Comparison of ENCODE assay signal across 1 cellular context in the genomic region with DNA sequence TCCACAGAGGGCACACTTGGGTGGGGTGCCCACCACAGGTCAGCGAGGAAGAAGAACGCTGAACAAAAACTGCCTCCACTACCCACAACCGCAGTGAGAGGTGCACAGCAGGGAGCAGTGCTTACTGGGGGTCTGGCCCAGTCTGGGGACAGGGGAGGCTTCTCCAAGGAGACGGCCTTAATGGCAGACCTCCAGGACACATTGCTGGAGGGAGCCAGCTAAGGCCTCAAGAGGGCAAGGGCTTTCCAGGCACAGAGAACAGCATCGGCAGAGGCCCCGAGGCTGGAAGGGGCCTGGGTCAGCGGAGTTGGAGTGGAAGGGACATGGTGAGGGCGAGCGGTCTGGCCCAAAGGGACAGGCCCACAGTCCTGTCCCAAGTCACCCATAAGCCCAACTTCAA.
TF ChIP-seq lines count a peak whose summit lies in the region.

No MANE protein-coding gene starts in this region.

TF ChIP-seq in IMR-90, 13 proteins besides CTCF, POLR2A, EP300 and RAD21:
- TF ChIP-seq SMC3 (IDR thresholded peaks at IDR 0.05; ENCODE audit: low read depth, low read length) (no peak), MAFK (IDR thresholded peaks at IDR 0.05; ENCODE audit: low read depth, low read length) (no peak), CHD1 (IDR thresholded peaks at IDR 0.05; ENCODE audit: low read depth, low read length) (no peak), RCOR1 (IDR thresholded peaks at IDR 0.05; ENCODE audit: insufficient replicate concordance, low read length) (no peak), MAZ (IDR thresholded peaks at IDR 0.05; ENCODE audit: borderline replicate concordance, low read depth, low read length) (no peak), MXI1 (IDR thresholded peaks at IDR 0.05; ENCODE audit: borderline replicate concordance, low read depth, low read length) (no peak), CEBPB (IDR thresholded peaks at IDR 0.05; ENCODE audit: low read depth, low read length) (no peak), NFE2L2 (IDR thresholded peaks at IDR 0.05; ENCODE audit: low read depth, low read length) (no peak), BHLHE40 (IDR thresholded peaks at IDR 0.05; ENCODE audit: low read depth, low read length) (no peak), RFX5 (IDR thresholded peaks at IDR 0.05; ENCODE audit: low read depth, low read length) (no peak), FOS (IDR thresholded peaks at IDR 0.05; ENCODE audit: low read depth, low read length) (no peak)
- TF ChIP-seq, protein P1, sequence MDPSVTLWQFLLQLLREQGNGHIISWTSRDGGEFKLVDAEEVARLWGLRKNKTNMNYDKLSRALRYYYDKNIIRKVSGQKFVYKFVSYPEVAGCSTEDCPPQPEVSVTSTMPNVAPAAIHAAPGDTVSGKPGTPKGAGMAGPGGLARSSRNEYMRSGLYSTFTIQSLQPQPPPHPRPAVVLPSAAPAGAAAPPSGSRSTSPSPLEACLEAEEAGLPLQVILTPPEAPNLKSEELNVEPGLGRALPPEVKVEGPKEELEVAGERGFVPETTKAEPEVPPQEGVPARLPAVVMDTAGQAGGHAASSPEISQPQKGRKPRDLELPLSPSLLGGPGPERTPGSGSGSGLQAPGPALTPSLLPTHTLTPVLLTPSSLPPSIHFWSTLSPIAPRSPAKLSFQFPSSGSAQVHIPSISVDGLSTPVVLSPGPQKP (IDR thresholded peaks at IDR 0.05; ENCODE audit: borderline replicate concordance, low read depth, low read length) = no peak
- TF ChIP-seq, protein P2, sequence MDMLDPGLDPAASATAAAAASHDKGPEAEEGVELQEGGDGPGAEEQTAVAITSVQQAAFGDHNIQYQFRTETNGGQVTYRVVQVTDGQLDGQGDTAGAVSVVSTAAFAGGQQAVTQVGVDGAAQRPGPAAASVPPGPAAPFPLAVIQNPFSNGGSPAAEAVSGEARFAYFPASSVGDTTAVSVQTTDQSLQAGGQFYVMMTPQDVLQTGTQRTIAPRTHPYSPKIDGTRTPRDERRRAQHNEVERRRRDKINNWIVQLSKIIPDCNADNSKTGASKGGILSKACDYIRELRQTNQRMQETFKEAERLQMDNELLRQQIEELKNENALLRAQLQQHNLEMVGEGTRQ (IDR thresholded peaks at IDR 0.05; ENCODE audit: low read depth, low read length) = no peak
TF ChIP-seq in IMR-90: peak in this region for 0.
